8 cellular contexts compared by ENCODE assay signal in the genomic region with DNA sequence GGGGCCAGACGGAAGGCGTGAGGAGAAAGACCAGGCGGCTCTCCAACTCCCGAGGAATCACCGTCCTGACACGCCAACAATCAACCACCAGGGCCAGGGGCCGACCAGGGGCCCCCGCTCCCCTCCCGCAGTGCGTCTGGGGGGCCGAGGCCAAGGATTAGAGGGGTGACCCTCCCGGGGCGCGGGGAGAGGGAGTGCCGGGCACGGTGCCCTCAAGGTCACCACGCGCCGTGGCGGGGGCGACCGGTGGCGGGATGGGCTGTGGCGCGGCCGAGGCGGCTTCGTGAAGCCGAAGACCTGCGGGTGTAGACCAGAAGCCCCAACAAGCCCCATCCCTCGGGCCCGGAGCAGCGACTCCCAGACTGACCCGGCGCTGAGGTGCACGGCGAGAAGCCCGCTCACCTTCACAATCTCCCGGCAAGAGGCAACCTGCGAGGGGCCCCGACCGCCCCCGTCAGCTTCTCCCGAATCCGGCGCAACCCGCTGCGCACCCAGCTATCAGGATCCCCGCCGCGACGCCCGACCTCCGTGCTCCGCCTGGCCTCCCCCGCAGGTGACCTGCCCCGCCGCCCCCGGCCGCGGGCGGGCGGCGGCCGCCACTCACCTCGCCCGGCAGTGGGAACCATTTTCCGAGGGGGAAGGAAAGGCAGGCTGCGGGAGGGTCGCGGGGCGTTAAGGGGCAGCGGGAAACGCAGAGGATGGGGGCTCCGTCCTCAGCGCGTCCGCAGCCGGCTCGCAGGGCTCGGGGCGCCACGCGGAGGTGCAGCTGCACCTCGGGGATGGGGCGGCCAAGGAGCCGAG. TPM values are rescaled to one million over a fixed set of nuclear protein-coding genes. Genes with fewer than 3 reads are reported as not detected.
A peak's percentile ranks its signal among the peaks of the same experiment; 100 is the strongest.
DNase-seq lines count a peak whose midpoint lies in the region; ATAC-seq and TF ChIP-seq lines count a peak whose summit lies in the region.

No MANE protein-coding gene starts in this region.

- H3K4me3 ChIP-seq in KMS-11 (IDR thresholded peaks at IDR 0.05; ENCODE audit: insufficient read depth, low read depth, low read length) (no peak overlapping the region), endodermal cell (ENCODE audit: low read length) (peak overlapping the region; percentile 87)

- peak; percentile 18 to 27 for DNase-seq in activated CD4-positive, alpha-beta T cell treated with anti-CD3 and anti-CD28 coated beads for 24 hours (ENCODE audit: low read depth in 2 of 2)
- no peak for DNase-seq in activated CD4-positive, alpha-beta T cell treated with anti-CD3 and anti-CD28 coated beads for 1 hour
- DNase-seq in activated CD4-positive, alpha-beta T cell treated with anti-CD3 and anti-CD28 coated beads, Interleukin-2, amount 50 U/mL, for 4 hours = peak; percentile 28 to 33
- peak; percentile 87 for DNase-seq in endodermal cell
- DNase-seq in mucosa of gallbladder (ENCODE audit: low spot score) = peak; percentile 21

- H3K4me1 Mint-ChIP-seq in endodermal cell = peaks cover 21% of the 10 kb centered on the region
- H3K4me1 Mint-ChIP-seq in stimulated activated naive CD8-positive, alpha-beta T cell treated with anti-CD3 and anti-CD28 coated beads, Interleukin-15, Interleukin-2, amounts not matched to agents 100 ng/mL and 50 ng/mL, for 24 hours (ENCODE audit: low read depth) = peaks cover 49% of the 10 kb centered on the region

- H3K27ac ChIP-seq in KMS-11 (peak overlapping the region; percentile 87), endodermal cell (ENCODE audit: low read depth, low read length) (peak overlapping the region; percentile 96)

- TF ChIP-seq CTCF in KMS-11 (conservative IDR thresholded peaks at IDR 0.05; ENCODE audit: low read depth, low read length) (no peak), endodermal cell (conservative IDR thresholded peaks at IDR 0.05) (peak; percentile 43)

- no peaks in the 10 kb centered on the region for H3K36me3 Mint-ChIP-seq in endodermal cell (ENCODE audit: low read depth)
- peaks cover 6% of the 10 kb centered on the region for H3K36me3 Mint-ChIP-seq in stimulated activated naive CD8-positive, alpha-beta T cell treated with anti-CD3 and anti-CD28 coated beads, Interleukin-15, Interleukin-2, amounts not matched to agents 100 ng/mL and 50 ng/mL, for 24 hours (ENCODE audit: low read depth)

- H3K4me3 Mint-ChIP-seq in endodermal cell = peak overlapping the region; percentile 81
- peak overlapping the region; percentile 94 for H3K4me3 Mint-ChIP-seq in stimulated activated naive CD8-positive, alpha-beta T cell treated with anti-CD3 and anti-CD28 coated beads, Interleukin-15, Interleukin-2, amounts not matched to agents 100 ng/mL and 50 ng/mL, for 24 hours

- peaks cover 5% of the 10 kb centered on the region; the same call in 1 of the 2 replicates for H4K20me1 ChIP-seq in KMS-11 (ENCODE audit: insufficient read depth)

- H3K9ac ChIP-seq in KMS-11 = peak overlapping the region; percentile 86
- peak overlapping the region; percentile 72 for H3K9ac ChIP-seq in endodermal cell (ENCODE audit: extremely low read depth, low read length, poor library complexity, severe bottlenecking)

- peaks cover 48% of the 10 kb centered on the region for H3K79me2 ChIP-seq in KMS-11 (ENCODE audit: insufficient read depth, low read depth)

- H3K4me1 ChIP-seq in KMS-11 (ENCODE audit: low read depth, poor library complexity, severe bottlenecking) (peaks cover 37% of the 10 kb centered on the region), endodermal cell (ENCODE audit: control insufficient read depth, insufficient read depth, low read length) (no peaks in the 10 kb centered on the region)

- H3K27me3 ChIP-seq in KMS-11 (ENCODE audit: insufficient read depth, low read depth) (no peaks in the 10 kb centered on the region), endodermal cell (ENCODE audit: control insufficient read depth, insufficient read depth, low read length, poor library complexity, severe bottlenecking) (peaks cover 11% of the 10 kb centered on the region)

- no peaks in the 10 kb centered on the region for H3K9me3 ChIP-seq in endodermal cell (ENCODE audit: control insufficient read depth, low read length)

- WGBS in endodermal cell (ENCODE audit: insufficient coverage in 1 of 2, insufficient read length in 1 of 2), 2 experiments = 0% methylated on average over 29 to 87 of the region's 87 CpGs

- peak overlapping the region; percentile 90 for H3K27ac Mint-ChIP-seq in endodermal cell
- peak overlapping the region; percentile 90 for H3K27ac Mint-ChIP-seq in stimulated activated naive CD8-positive, alpha-beta T cell treated with anti-CD3 and anti-CD28 coated beads, Interleukin-15, Interleukin-2, amounts not matched to agents 100 ng/mL and 50 ng/mL, for 24 hours

- H2AFZ ChIP-seq in KMS-11 (ENCODE audit: low read depth) = peak overlapping the region; percentile 41

- ATAC-seq in HG02678 (IDR thresholded peaks at IDR 0.05; ENCODE audit: unreplicated experiment) = no peak

- peaks cover 43% of the 10 kb centered on the region for H3K27me3 Mint-ChIP-seq in endodermal cell (ENCODE audit: insufficient read depth)
- H3K27me3 Mint-ChIP-seq in stimulated activated naive CD8-positive, alpha-beta T cell treated with anti-CD3 and anti-CD28 coated beads, Interleukin-15, Interleukin-2, amounts not matched to agents 100 ng/mL and 50 ng/mL, for 24 hours = no peaks in the 10 kb centered on the region

- no peaks in the 10 kb centered on the region for H3K36me3 ChIP-seq in KMS-11 (ENCODE audit: insufficient read depth)
- no peaks in the 10 kb centered on the region for H3K36me3 ChIP-seq in endodermal cell (ENCODE audit: control insufficient read depth, insufficient read depth, low read length)

- peak overlapping the region; percentile 80 for H3K4me2 ChIP-seq in KMS-11

- no peaks in the 10 kb centered on the region for H3K9me3 Mint-ChIP-seq in endodermal cell
- H3K9me3 Mint-ChIP-seq in stimulated activated naive CD8-positive, alpha-beta T cell treated with anti-CD3 and anti-CD28 coated beads, Interleukin-15, Interleukin-2, amounts not matched to agents 100 ng/mL and 50 ng/mL, for 24 hours = no peaks in the 10 kb centered on the region

RNA-seq across cellular contexts. Expression of a gene that starts 0.4 kb away (rescaled TPM):
- total RNA-seq in endodermal cell = 10 to 100 TPM; 66.7 to 81.9 TPM
- polyA plus RNA-seq in endodermal cell (2013, experiment 1 of 2) = 48.3 TPM
- polyA plus RNA-seq in endodermal cell (2013, experiment 2 of 2) = 47.7 TPM
- total RNA-seq in mucosa of gallbladder = 44.0 TPM
